In the genomic region with DNA sequence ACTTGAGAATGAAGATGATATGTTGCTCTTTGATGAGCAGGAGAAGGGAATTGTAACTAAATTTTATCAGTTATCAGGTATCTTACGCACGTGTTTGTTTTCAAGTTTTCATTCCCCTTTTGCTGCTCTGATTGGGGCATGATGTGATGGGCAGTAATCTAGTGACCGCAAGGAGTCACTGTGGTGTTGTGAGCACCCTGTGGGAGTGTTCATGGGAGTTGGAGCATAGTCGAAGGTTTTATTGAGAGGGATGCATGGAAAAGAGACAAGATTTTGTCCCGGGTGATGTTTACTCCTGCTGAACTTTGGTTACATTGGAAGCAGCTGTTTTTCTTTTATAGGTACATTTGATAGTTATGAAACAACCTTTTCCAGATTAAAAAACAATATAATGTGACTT, we compare ENCODE assay signal across 18 cellular contexts. TPM values are rescaled to one million over a fixed set of nuclear protein-coding genes. Genes with fewer than 3 reads are reported as not detected.
DNase-seq lines count a peak whose midpoint lies in the region; ATAC-seq and TF ChIP-seq lines count a peak whose summit lies in the region.
"Had no signal": no experiment of that assay in that cellular context is flagged by ENCODE, and none has a peak within 500 bp of the region (broad histone marks: within the 10 kb centered on the region; RNA-seq: fewer than 3 reads in every experiment).

No MANE protein-coding gene starts in this region.

- no peaks in the 10 kb centered on the region; the same call in 1 of the 2 replicates for H3K9me3 ChIP-seq in BE2C

- no peaks in the 10 kb centered on the region; the same call in none of the 2 replicates for H3K36me3 ChIP-seq in BE2C

- no peaks in the 10 kb centered on the region for H3K27me3 ChIP-seq in BE2C

- H3K4me3 ChIP-seq in BE2C (ENCODE audit: low read depth, low read length) (no peak overlapping the region), epithelial cell of proximal tubule (ENCODE audit: low read depth, low read length) (no peak overlapping the region)
- H3K4me3 ChIP-seq: coronary artery had no signal

- TF ChIP-seq CTCF in BE2C (IDR thresholded peaks at IDR 0.05; ENCODE audit: low read depth, low read length) (peak; percentile 12; the same call in 1 of the 2 replicates), epithelial cell of proximal tubule (conservative IDR thresholded peaks at IDR 0.05; ENCODE audit: low read depth, low read length) (peak; percentile 66)

- DNase-seq in BE2C (no peak), LHCN-M2 (ENCODE audit: low read depth) (peak; percentile 11), epithelial cell of proximal tubule (ENCODE audit: low read depth) (no peak), midbrain (lab: John Stamatoyannopoulos, UW) (peak; percentile 9), NCI-H1105 (lab: John Stamatoyannopoulos, UW) (no peak), SKM-1 (lab: John Stamatoyannopoulos, UW; ENCODE audit: unreplicated experiment) (no peak)
- DNase-seq: activated CD4-positive, alpha-beta T cell treated with anti-CD3 and anti-CD28 coated beads, Interleukin-2, amount 50 U/mL, for 48 hours; activated naive CD4-positive, alpha-beta T cell; CD4-positive, alpha-beta memory T cell; foreskin melanocyte; left ventricle myocardium superior; NCI-H510A; stimulated activated CD4-positive, alpha-beta T cell treated with anti-CD3 and anti-CD28 coated beads, Interleukin-2, amount 100 ng/mL, for 24 hours; stimulated activated naive B cell treated with anti-CD40 and anti-IgM and Interleukin-4, amounts not matched to agents 10 μg/mL and 1 μg/mL and 100 μg/mL, for 72 hours; T-helper 9 cell had no signal

- H3K4me1 ChIP-seq in BE2C = no peaks in the 10 kb centered on the region

- ATAC-seq in GM18870 (IDR thresholded peaks at IDR 0.05; ENCODE audit: unreplicated experiment) = no peak
- ATAC-seq in HG02678 (IDR thresholded peaks at IDR 0.05; ENCODE audit: unreplicated experiment) = no peak
- ATAC-seq: left ventricle myocardium superior; stimulated activated naive B cell treated with anti-CD40 and anti-IgM and Interleukin-4, amounts not matched to agents 10 μg/mL and 1 μg/mL and 100 μg/mL, for 72 hours had no signal

RNA-seq across cellular contexts. Expression of a gene that starts 2.1 kb away (rescaled TPM):
- polyA plus RNA-seq in BE2C (2012; ENCODE audit: insufficient read depth, insufficient read length, low read depth) = 42.9 TPM
- total RNA-seq in LHCN-M2 (2014; rRNA removed) (17.7 and 23.2 TPM in 2 replicates), epithelial cell of proximal tubule (9.1 and 11.0 TPM in 2 replicates)
- 5.3 TPM for polyA plus RNA-seq in LHCN-M2 (2012)

Comparison
In these comparisons a context has a peak if more than half of its experiments do, and no peak if none do; other contexts are left out.
1. DNase-seq: peak in LHCN-M2 (single experiment) and midbrain (single experiment); none in BE2C (single experiment), epithelial cell of proximal tubule (single experiment), NCI-H1105 (single experiment) and SKM-1 (single experiment).